1 cellular context compared by ENCODE assay signal in the genomic region with DNA sequence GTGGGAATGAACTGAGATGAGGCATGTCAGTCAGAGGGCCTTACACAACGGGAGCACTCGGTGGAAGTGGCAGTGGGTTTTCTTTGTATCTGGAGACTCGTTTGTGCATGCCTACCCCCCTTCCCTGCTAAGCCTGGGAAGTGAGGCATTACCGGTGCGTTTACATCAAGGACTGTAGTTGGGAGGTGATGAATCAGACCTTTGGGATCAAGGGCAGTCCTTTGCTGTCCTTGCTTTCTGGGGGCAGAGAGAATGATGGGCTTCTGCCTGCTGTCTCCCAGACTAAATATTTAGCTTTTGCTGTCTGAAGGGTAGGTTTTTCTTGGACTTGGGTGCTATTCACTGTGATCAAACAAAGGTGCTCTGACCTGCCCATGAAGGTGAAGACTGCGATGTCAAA.
TF ChIP-seq lines count a peak whose summit lies in the region.

No MANE protein-coding gene starts in this region.

TF ChIP-seq in HepG2, 621 proteins besides CTCF, POLR2A, EP300 and RAD21 (continued from another document and continues in another):
- TF ChIP-seq, protein P1, sequence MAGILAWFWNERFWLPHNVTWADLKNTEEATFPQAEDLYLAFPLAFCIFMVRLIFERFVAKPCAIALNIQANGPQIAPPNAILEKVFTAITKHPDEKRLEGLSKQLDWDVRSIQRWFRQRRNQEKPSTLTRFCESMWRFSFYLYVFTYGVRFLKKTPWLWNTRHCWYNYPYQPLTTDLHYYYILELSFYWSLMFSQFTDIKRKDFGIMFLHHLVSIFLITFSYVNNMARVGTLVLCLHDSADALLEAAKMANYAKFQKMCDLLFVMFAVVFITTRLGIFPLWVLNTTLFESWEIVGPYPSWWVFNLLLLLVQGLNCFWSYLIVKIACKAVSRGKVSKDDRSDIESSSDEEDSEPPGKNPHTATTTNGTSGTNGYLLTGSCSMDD (CRISPR knock-in tag; IDR thresholded peaks at IDR 0.05), result no peak
- no peak for TF ChIP-seq ZNF367 (CRISPR knock-in tag; IDR thresholded peaks at IDR 0.05; ENCODE audit: borderline replicate concordance)
- no peak for TF ChIP-seq SIX4 (CRISPR knock-in tag; IDR thresholded peaks at IDR 0.05)
- TF ChIP-seq, protein P2, sequence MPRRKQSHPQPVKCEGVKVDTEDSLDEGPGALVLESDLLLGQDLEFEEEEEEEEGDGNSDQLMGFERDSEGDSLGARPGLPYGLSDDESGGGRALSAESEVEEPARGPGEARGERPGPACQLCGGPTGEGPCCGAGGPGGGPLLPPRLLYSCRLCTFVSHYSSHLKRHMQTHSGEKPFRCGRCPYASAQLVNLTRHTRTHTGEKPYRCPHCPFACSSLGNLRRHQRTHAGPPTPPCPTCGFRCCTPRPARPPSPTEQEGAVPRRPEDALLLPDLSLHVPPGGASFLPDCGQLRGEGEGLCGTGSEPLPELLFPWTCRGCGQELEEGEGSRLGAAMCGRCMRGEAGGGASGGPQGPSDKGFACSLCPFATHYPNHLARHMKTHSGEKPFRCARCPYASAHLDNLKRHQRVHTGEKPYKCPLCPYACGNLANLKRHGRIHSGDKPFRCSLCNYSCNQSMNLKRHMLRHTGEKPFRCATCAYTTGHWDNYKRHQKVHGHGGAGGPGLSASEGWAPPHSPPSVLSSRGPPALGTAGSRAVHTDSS (CRISPR knock-in tag; conservative IDR thresholded peaks at IDR 0.05), result no peak
- no peak for TF ChIP-seq SNRNP70 (IDR thresholded peaks at IDR 0.05; ENCODE audit: low read depth, low read length)
- no peak for TF ChIP-seq GZF1 (CRISPR knock-in tag; IDR thresholded peaks at IDR 0.05)
- no peak for TF ChIP-seq TRIM24 (CRISPR knock-in tag; IDR thresholded peaks at IDR 0.05)
- TF ChIP-seq, protein P3, sequence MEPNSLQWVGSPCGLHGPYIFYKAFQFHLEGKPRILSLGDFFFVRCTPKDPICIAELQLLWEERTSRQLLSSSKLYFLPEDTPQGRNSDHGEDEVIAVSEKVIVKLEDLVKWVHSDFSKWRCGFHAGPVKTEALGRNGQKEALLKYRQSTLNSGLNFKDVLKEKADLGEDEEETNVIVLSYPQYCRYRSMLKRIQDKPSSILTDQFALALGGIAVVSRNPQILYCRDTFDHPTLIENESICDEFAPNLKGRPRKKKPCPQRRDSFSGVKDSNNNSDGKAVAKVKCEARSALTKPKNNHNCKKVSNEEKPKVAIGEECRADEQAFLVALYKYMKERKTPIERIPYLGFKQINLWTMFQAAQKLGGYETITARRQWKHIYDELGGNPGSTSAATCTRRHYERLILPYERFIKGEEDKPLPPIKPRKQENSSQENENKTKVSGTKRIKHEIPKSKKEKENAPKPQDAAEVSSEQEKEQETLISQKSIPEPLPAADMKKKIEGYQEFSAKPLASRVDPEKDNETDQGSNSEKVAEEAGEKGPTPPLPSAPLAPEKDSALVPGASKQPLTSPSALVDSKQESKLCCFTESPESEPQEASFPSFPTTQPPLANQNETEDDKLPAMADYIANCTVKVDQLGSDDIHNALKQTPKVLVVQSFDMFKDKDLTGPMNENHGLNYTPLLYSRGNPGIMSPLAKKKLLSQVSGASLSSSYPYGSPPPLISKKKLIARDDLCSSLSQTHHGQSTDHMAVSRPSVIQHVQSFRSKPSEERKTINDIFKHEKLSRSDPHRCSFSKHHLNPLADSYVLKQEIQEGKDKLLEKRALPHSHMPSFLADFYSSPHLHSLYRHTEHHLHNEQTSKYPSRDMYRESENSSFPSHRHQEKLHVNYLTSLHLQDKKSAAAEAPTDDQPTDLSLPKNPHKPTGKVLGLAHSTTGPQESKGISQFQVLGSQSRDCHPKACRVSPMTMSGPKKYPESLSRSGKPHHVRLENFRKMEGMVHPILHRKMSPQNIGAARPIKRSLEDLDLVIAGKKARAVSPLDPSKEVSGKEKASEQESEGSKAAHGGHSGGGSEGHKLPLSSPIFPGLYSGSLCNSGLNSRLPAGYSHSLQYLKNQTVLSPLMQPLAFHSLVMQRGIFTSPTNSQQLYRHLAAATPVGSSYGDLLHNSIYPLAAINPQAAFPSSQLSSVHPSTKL (CRISPR knock-in tag; IDR thresholded peaks at IDR 0.05), result peak; percentile 87
- no peak for TF ChIP-seq NFYB (CRISPR knock-in tag; IDR thresholded peaks at IDR 0.05)
- TF ChIP-seq, protein P4, sequence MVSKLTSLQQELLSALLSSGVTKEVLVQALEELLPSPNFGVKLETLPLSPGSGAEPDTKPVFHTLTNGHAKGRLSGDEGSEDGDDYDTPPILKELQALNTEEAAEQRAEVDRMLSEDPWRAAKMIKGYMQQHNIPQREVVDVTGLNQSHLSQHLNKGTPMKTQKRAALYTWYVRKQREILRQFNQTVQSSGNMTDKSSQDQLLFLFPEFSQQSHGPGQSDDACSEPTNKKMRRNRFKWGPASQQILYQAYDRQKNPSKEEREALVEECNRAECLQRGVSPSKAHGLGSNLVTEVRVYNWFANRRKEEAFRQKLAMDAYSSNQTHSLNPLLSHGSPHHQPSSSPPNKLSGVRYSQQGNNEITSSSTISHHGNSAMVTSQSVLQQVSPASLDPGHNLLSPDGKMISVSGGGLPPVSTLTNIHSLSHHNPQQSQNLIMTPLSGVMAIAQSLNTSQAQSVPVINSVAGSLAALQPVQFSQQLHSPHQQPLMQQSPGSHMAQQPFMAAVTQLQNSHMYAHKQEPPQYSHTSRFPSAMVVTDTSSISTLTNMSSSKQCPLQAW (CRISPR knock-in tag; IDR thresholded peaks at IDR 0.05), result peak; percentile 79; the same call in 1 of the 2 replicates
- TF ChIP-seq ZNF296 (CRISPR knock-in tag; conservative IDR thresholded peaks at IDR 0.05), result no peak
- TF ChIP-seq KDM4B (CRISPR knock-in tag; IDR thresholded peaks at IDR 0.05), result no peak
- TF ChIP-seq RARG (CRISPR knock-in tag; IDR thresholded peaks at IDR 0.05; ENCODE audit: low read depth), result no peak
- no peak for TF ChIP-seq YY1 (IDR thresholded peaks at IDR 0.05; ENCODE audit: insufficient read depth, insufficient replicate concordance, low read depth, low read length)
- TF ChIP-seq TCF7 (IDR thresholded peaks at IDR 0.05; ENCODE audit: low read depth), result peak; percentile 36; the same call in 1 of the 2 replicates
- no peak for TF ChIP-seq ATF7 (IDR thresholded peaks at IDR 0.05)
- no peak for TF ChIP-seq ATF7 (CRISPR knock-in tag; IDR thresholded peaks at IDR 0.05)
- TF ChIP-seq BORCS8-MEF2B (CRISPR knock-in tag; IDR thresholded peaks at IDR 0.05), result 0 out of 2 replicates have a peak, but pooled peaks have one; percentile 59
- TF ChIP-seq, protein P5, sequence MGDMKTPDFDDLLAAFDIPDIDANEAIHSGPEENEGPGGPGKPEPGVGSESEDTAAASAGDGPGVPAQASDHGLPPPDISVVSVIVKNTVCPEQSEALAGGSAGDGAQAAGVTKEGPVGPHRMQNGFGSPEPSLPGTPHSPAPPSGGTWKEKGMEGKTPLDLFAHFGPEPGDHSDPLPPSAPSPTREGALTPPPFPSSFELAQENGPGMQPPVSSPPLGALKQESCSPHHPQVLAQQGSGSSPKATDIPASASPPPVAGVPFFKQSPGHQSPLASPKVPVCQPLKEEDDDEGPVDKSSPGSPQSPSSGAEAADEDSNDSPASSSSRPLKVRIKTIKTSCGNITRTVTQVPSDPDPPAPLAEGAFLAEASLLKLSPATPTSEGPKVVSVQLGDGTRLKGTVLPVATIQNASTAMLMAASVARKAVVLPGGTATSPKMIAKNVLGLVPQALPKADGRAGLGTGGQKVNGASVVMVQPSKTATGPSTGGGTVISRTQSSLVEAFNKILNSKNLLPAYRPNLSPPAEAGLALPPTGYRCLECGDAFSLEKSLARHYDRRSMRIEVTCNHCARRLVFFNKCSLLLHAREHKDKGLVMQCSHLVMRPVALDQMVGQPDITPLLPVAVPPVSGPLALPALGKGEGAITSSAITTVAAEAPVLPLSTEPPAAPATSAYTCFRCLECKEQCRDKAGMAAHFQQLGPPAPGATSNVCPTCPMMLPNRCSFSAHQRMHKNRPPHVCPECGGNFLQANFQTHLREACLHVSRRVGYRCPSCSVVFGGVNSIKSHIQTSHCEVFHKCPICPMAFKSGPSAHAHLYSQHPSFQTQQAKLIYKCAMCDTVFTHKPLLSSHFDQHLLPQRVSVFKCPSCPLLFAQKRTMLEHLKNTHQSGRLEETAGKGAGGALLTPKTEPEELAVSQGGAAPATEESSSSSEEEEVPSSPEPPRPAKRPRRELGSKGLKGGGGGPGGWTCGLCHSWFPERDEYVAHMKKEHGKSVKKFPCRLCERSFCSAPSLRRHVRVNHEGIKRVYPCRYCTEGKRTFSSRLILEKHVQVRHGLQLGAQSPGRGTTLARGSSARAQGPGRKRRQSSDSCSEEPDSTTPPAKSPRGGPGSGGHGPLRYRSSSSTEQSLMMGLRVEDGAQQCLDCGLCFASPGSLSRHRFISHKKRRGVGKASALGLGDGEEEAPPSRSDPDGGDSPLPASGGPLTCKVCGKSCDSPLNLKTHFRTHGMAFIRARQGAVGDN (CRISPR knock-in tag; IDR thresholded peaks at IDR 0.05), result peak; percentile 29; the same call in 1 of the 2 replicates
- no peak for TF ChIP-seq MBNL3 (CRISPR knock-in tag; conservative IDR thresholded peaks at IDR 0.05)
- TF ChIP-seq TARDBP (CRISPR knock-in tag; IDR thresholded peaks at IDR 0.05), result peak; percentile 51; the same call in 1 of the 2 replicates
- no peak for TF ChIP-seq ZIK1 (CRISPR knock-in tag; IDR thresholded peaks at IDR 0.05; ENCODE audit: borderline replicate concordance, low read depth)
- TF ChIP-seq ZNF7 (CRISPR knock-in tag; IDR thresholded peaks at IDR 0.05), result no peak
- no peak for TF ChIP-seq RBM22 (optimal IDR thresholded peaks at IDR 0.05; ENCODE audit: low read length)
- peak; percentile 66; the same call in 1 of the 2 replicates for TF ChIP-seq RXRA (CRISPR knock-in tag; IDR thresholded peaks at IDR 0.05)
- no peak for TF ChIP-seq PHB2 (IDR thresholded peaks at IDR 0.05; ENCODE audit: partially characterized antibody)
- no peak for TF ChIP-seq NFE2L2 (IDR thresholded peaks at IDR 0.05; ENCODE audit: low read length)
- TF ChIP-seq SP2 (CRISPR knock-in tag; IDR thresholded peaks at IDR 0.05), result no peak
- peak; percentile 84 for TF ChIP-seq ESRRA (CRISPR knock-in tag; IDR thresholded peaks at IDR 0.05; ENCODE audit: low read depth)
- no peak for TF ChIP-seq PHF20 (CRISPR knock-in tag; IDR thresholded peaks at IDR 0.05)
- TF ChIP-seq PTBP1 (IDR thresholded peaks at IDR 0.05; ENCODE audit: low read depth, low read length, poor library complexity, severe bottlenecking), result no peak
- no peak for TF ChIP-seq MAFF (IDR thresholded peaks at IDR 0.05; ENCODE audit: low read depth, low read length)
- TF ChIP-seq ZBTB38 (CRISPR knock-in tag; IDR thresholded peaks at IDR 0.05), result peak; percentile 82; the same call in 1 of the 2 replicates
- TF ChIP-seq HOXA9 (CRISPR knock-in tag; IDR thresholded peaks at IDR 0.05; ENCODE audit: borderline replicate concordance), result no peak
- TF ChIP-seq ZNF652 (CRISPR knock-in tag; IDR thresholded peaks at IDR 0.05; ENCODE audit: borderline replicate concordance, low read depth), result no peak
- no peak for TF ChIP-seq FOXA1 (IDR thresholded peaks at IDR 0.05)
- 0 out of 2 replicates have a peak, but pooled peaks have one; percentile 19 for TF ChIP-seq FOXA1 (CRISPR knock-in tag; IDR thresholded peaks at IDR 0.05)
- TF ChIP-seq, protein P6, sequence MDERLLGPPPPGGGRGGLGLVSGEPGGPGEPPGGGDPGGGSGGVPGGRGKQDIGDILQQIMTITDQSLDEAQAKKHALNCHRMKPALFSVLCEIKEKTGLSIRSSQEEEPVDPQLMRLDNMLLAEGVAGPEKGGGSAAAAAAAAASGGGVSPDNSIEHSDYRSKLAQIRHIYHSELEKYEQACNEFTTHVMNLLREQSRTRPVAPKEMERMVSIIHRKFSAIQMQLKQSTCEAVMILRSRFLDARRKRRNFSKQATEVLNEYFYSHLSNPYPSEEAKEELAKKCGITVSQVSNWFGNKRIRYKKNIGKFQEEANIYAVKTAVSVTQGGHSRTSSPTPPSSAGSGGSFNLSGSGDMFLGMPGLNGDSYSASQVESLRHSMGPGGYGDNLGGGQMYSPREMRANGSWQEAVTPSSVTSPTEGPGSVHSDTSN (CRISPR knock-in tag; IDR thresholded peaks at IDR 0.05), result no peak
- TF ChIP-seq HNF4G (IDR thresholded peaks at IDR 0.05; ENCODE audit: borderline replicate concordance, low read depth, low read length), result no peak
- TF ChIP-seq HNF4G (CRISPR knock-in tag; IDR thresholded peaks at IDR 0.05; ENCODE audit: borderline replicate concordance, low read depth), result no peak; the same call in 1 of the 2 replicates
